Comparison of ENCODE assay signal across 10 cellular contexts in the genomic region with DNA sequence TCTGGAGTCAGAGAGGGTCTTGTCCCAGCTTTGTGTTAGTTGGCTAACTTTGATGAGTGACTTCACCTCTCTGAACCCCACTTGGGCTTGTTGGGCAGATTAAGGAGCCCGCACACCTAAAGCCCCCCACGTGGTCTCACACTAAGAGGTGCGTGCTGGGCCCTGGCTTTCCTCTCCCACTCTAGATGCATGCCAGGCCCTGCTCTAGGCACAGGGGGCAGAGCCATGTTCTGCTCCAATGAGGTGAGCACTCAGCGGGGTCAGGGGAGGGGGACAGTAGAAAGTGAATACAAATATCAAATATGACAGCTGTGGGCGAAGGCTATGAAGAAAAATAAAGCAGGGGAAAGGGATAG.
"Had no signal": no experiment of that assay in that cellular context is flagged by ENCODE, and none has a peak within 500 bp of the region (broad histone marks: within the 10 kb centered on the region; RNA-seq: fewer than 3 reads in every experiment).

No MANE protein-coding gene starts in this region.

- ATAC-seq: activated CD8-positive, alpha-beta memory T cell treated with anti-CD3 and anti-CD28 coated beads, Interleukin-2, amount 10 ng/mL, durations not matched to agents 7 days and 5 days; activated T-cell treated with anti-CD3 and anti-CD28 coated beads, Interleukin-2, amount 50 U/mL, for 4 hours; stimulated activated effector memory CD8-positive, alpha-beta T cell treated with anti-CD3 and anti-CD28 coated beads, Interleukin-12 subunit alpha, Interleukin-12 subunit beta, amount 100 ng/mL, for 72 hours had no signal

- H3K36me3 Mint-ChIP-seq: activated CD8-positive, alpha-beta memory T cell treated with anti-CD3 and anti-CD28 coated beads, Interleukin-2, amount 10 ng/mL, durations not matched to agents 7 days and 5 days; stimulated activated effector memory CD8-positive, alpha-beta T cell treated with anti-CD3 and anti-CD28 coated beads, Interleukin-12 subunit alpha, Interleukin-12 subunit beta, amount 100 ng/mL, for 72 hours had no signal

- DNase-seq: activated CD4-positive, alpha-beta T cell treated with anti-CD3 and anti-CD28 coated beads, Interleukin-2, amount 50 U/mL, for 4 hours; activated CD8-positive, alpha-beta memory T cell treated with anti-CD3 and anti-CD28 coated beads, Interleukin-2, amount 10 ng/mL, durations not matched to agents 7 days and 5 days; activated gamma-delta T cell; activated naive CD8-positive, alpha-beta T cell treated with anti-CD3 and anti-CD28 coated beads for 36 hours; activated T-cell treated with anti-CD3 and anti-CD28 coated beads, Interleukin-2, amount 50 U/mL, for 4 hours; nephron progenitor cell had no signal

- H3K27me3 Mint-ChIP-seq: memory B cell had no signal

- H3K9me3 ChIP-seq: tibial nerve had no signal

- H3K4me1 ChIP-seq: tibial nerve had no signal

- H3K27ac Mint-ChIP-seq: activated CD8-positive, alpha-beta memory T cell treated with anti-CD3 and anti-CD28 coated beads, Interleukin-2, amount 10 ng/mL, durations not matched to agents 7 days and 5 days; activated naive CD8-positive, alpha-beta T cell treated with anti-CD3 and anti-CD28 coated beads for 36 hours; memory B cell; stimulated activated effector memory CD8-positive, alpha-beta T cell treated with anti-CD3 and anti-CD28 coated beads, Interleukin-12 subunit alpha, Interleukin-12 subunit beta, amount 100 ng/mL, for 72 hours had no signal

- H3K27me3 ChIP-seq: tibial nerve had no signal

- H3K4me3 ChIP-seq: smooth muscle cell, tibial nerve had no signal

- H3K4me2 ChIP-seq: smooth muscle cell had no signal

- H3K9me3 Mint-ChIP-seq: activated naive CD8-positive, alpha-beta T cell treated with anti-CD3 and anti-CD28 coated beads for 36 hours; activated T-cell treated with anti-CD3 and anti-CD28 coated beads, Interleukin-2, amount 50 U/mL, for 4 hours; memory B cell; nephron progenitor cell; stimulated activated effector memory CD8-positive, alpha-beta T cell treated with anti-CD3 and anti-CD28 coated beads, Interleukin-12 subunit alpha, Interleukin-12 subunit beta, amount 100 ng/mL, for 72 hours had no signal

- H3K4me1 Mint-ChIP-seq: stimulated activated effector memory CD8-positive, alpha-beta T cell treated with anti-CD3 and anti-CD28 coated beads, Interleukin-12 subunit alpha, Interleukin-12 subunit beta, amount 100 ng/mL, for 72 hours had no signal

- H3K4me3 Mint-ChIP-seq: activated CD8-positive, alpha-beta memory T cell treated with anti-CD3 and anti-CD28 coated beads, Interleukin-2, amount 10 ng/mL, durations not matched to agents 7 days and 5 days; activated naive CD8-positive, alpha-beta T cell treated with anti-CD3 and anti-CD28 coated beads for 36 hours; activated T-cell treated with anti-CD3 and anti-CD28 coated beads, Interleukin-2, amount 50 U/mL, for 4 hours; memory B cell; nephron progenitor cell; stimulated activated effector memory CD8-positive, alpha-beta T cell treated with anti-CD3 and anti-CD28 coated beads, Interleukin-12 subunit alpha, Interleukin-12 subunit beta, amount 100 ng/mL, for 72 hours had no signal
